In genomic region chr13:52968074-52968700, GRCh38 we compare ENCODE assay signal across 8 cellular contexts.
DNase-seq lines count a peak whose midpoint lies in the region; ATAC-seq and TF ChIP-seq lines count a peak whose summit lies in the region.

No MANE protein-coding gene starts in this region.

- no peaks in the 10 kb centered on the region for H3K36me3 ChIP-seq in Caco-2 (ENCODE audit: control insufficient read depth, insufficient read depth, low read length)
- no peaks in the 10 kb centered on the region for H3K36me3 ChIP-seq in endodermal cell (ENCODE audit: control insufficient read depth, insufficient read depth, low read length)

- TF ChIP-seq CTCF in Caco-2 (IDR thresholded peaks at IDR 0.05; ENCODE audit: insufficient read depth in 1 of 2, low read depth in 1 of 2, low read length in 1 of 2, severe bottlenecking in 1 of 2, unreplicated experiment in 1 of 2): peak; percentile 93 to 100
- peak; percentile 99 for TF ChIP-seq CTCF in endodermal cell (conservative IDR thresholded peaks at IDR 0.05)

- POLR2A ChIA-PET in Caco-2 (lab: Charles Lee): no interaction called here
- POLR2A ChIA-PET in activated CD4-positive, alpha-beta memory T cell treated with anti-CD3 and anti-CD28 coated beads for 36 hours (lab: Charles Lee): no interaction called here

- 29% methylated on average over 4 to 13 of the region's 13 CpGs for WGBS in endodermal cell (ENCODE audit: insufficient coverage in 1 of 2, insufficient read length in 1 of 2), 2 experiments

- no peak overlapping the region for H3K4me3 Mint-ChIP-seq in Caco-2 (ENCODE audit: unreplicated experiment)
- H3K4me3 Mint-ChIP-seq in activated CD4-positive, alpha-beta memory T cell treated with anti-CD3 and anti-CD28 coated beads for 36 hours: no peak overlapping the region
- H3K4me3 Mint-ChIP-seq in endodermal cell: no peak overlapping the region

- H3K27ac Mint-ChIP-seq in Caco-2 (ENCODE audit: unreplicated experiment) (no peak overlapping the region), endodermal cell (no peak overlapping the region)
- no peak overlapping the region for H3K27ac Mint-ChIP-seq in activated CD4-positive, alpha-beta memory T cell treated with anti-CD3 and anti-CD28 coated beads for 36 hours

- H3K27ac ChIP-seq in endodermal cell (ENCODE audit: low read depth, low read length): no peak overlapping the region

- H3K4me3 ChIP-seq in Caco-2 (ENCODE audit: low read depth, low read length): no peak overlapping the region
- no peak overlapping the region for H3K4me3 ChIP-seq in endodermal cell (ENCODE audit: low read length)

- H3K9ac ChIP-seq in endodermal cell (ENCODE audit: extremely low read depth, low read length, poor library complexity, severe bottlenecking): no peak overlapping the region

- H3K27me3 Mint-ChIP-seq in Caco-2 (ENCODE audit: insufficient read depth, unreplicated experiment) (peaks cover 11% of the 10 kb centered on the region), endodermal cell (ENCODE audit: insufficient read depth) (peaks cover 24% of the 10 kb centered on the region)
- peaks cover 6% of the 10 kb centered on the region for H3K27me3 Mint-ChIP-seq in activated CD4-positive, alpha-beta memory T cell treated with anti-CD3 and anti-CD28 coated beads for 36 hours

- no peaks in the 10 kb centered on the region for H3K9me3 Mint-ChIP-seq in Caco-2 (ENCODE audit: unreplicated experiment)
- H3K9me3 Mint-ChIP-seq in activated CD4-positive, alpha-beta memory T cell treated with anti-CD3 and anti-CD28 coated beads for 36 hours: no peaks in the 10 kb centered on the region
- no peaks in the 10 kb centered on the region for H3K9me3 Mint-ChIP-seq in endodermal cell

- H3K9me3 ChIP-seq in Caco-2 (no peaks in the 10 kb centered on the region), endodermal cell (ENCODE audit: control insufficient read depth, low read length) (no peaks in the 10 kb centered on the region)

- H3K4me1 ChIP-seq in Caco-2 (no peaks in the 10 kb centered on the region), endodermal cell (ENCODE audit: control insufficient read depth, insufficient read depth, low read length) (no peaks in the 10 kb centered on the region)

- no TSS peak for BruUV-seq in Caco-2 (replicated peaks; lab: Mats Ljungman, UMichigan)

- H3K4me1 Mint-ChIP-seq in Caco-2 (ENCODE audit: low read depth, unreplicated experiment) (no peaks in the 10 kb centered on the region), endodermal cell (no peaks in the 10 kb centered on the region)
- H3K4me1 Mint-ChIP-seq in activated CD4-positive, alpha-beta memory T cell treated with anti-CD3 and anti-CD28 coated beads for 36 hours (ENCODE audit: low read depth): no peaks in the 10 kb centered on the region

- intact Hi-C loops in Caco-2 (cut with micrococcal nuclease; ENCODE audit: unreplicated experiment): loop anchor here (1.0 to 2.0 kb wide), 3 partner anchors 106 to 303 kb away; no protein-coding TSS in a partner anchor
- intact Hi-C loops in activated CD4-positive, alpha-beta memory T cell treated with anti-CD3 and anti-CD28 coated beads for 36 hours (cut with micrococcal nuclease): loop anchor here (1.0 to 10.0 kb wide), 3 partner anchors 116 to 359 kb away; no protein-coding TSS in a partner anchor

- CTCF ChIA-PET in Caco-2 (lab: Charles Lee): interaction anchor here (0.6 to 2.5 kb wide), 32 partner anchors 10 to 369 kb away, joined by 3 to 42 read pairs (median 5); partner anchors contain the start of gene SUGT1
- CTCF ChIA-PET in activated CD4-positive, alpha-beta memory T cell treated with anti-CD3 and anti-CD28 coated beads for 36 hours (lab: Charles Lee): interaction anchor here (0.7 to 3.5 kb wide), 20 partner anchors 9 to 518 kb away, joined by 3 to 27 read pairs (median 4); partner anchors contain the start of gene VPS36

- no peaks in the 10 kb centered on the region for H3K36me3 Mint-ChIP-seq in Caco-2 (ENCODE audit: insufficient read depth, unreplicated experiment)
- no peaks in the 10 kb centered on the region for H3K36me3 Mint-ChIP-seq in activated CD4-positive, alpha-beta memory T cell treated with anti-CD3 and anti-CD28 coated beads for 36 hours
- H3K36me3 Mint-ChIP-seq in endodermal cell (ENCODE audit: low read depth): no peaks in the 10 kb centered on the region

- H3K27me3 ChIP-seq in Caco-2 (replicated peaks; ENCODE audit: control insufficient read depth, insufficient read depth, low read length): no peaks in the 10 kb centered on the region
- peaks cover 66% of the 10 kb centered on the region for H3K27me3 ChIP-seq in endodermal cell (ENCODE audit: control insufficient read depth, insufficient read depth, low read length, poor library complexity, severe bottlenecking)

- ATAC-seq in GM19468 (IDR thresholded peaks at IDR 0.05; ENCODE audit: extremely low read depth, unreplicated experiment): peak; percentile 79
- peak; percentile 96 for ATAC-seq in HG03571 (IDR thresholded peaks at IDR 0.05; ENCODE audit: unreplicated experiment)

- peak; percentile 86 to 89 for DNase-seq in Caco-2
- peak; percentile 91 for DNase-seq in NCI-H748 (lab: John Stamatoyannopoulos, UW; ENCODE audit: unreplicated experiment)
- DNase-seq in activated CD4-positive, alpha-beta memory T cell treated with anti-CD3 and anti-CD28 coated beads for 36 hours: peak; percentile 65
- peak; percentile 97 for DNase-seq in endodermal cell
- peak; percentile 15 for DNase-seq in middle frontal gyrus (ENCODE audit: extremely low spot score, low spot score)
- peak; percentile 75 for DNase-seq in stimulated activated CD8-positive, alpha-beta memory T cell treated with anti-CD3 and anti-CD28 coated beads, Interleukin-4, amount 100 ng/mL, for 48 hours

Comparison
In these comparisons a context has a peak if more than half of its experiments do, and no peak if none do; other contexts are left out.
1. DNase-seq: peak in every context shown above with its lines; median percentile 97 in endodermal cell; 91 in NCI-H748; 88 in Caco-2; 75 in stimulated activated CD8-positive, alpha-beta memory T cell treated with anti-CD3 and anti-CD28 coated beads, Interleukin-4, amount 100 ng/mL, for 48 hours; 65 in activated CD4-positive, alpha-beta memory T cell treated with anti-CD3 and anti-CD28 coated beads for 36 hours; 15 in middle frontal gyrus.